Comparison of ENCODE assay signal across 8 cellular contexts in the genomic region with DNA sequence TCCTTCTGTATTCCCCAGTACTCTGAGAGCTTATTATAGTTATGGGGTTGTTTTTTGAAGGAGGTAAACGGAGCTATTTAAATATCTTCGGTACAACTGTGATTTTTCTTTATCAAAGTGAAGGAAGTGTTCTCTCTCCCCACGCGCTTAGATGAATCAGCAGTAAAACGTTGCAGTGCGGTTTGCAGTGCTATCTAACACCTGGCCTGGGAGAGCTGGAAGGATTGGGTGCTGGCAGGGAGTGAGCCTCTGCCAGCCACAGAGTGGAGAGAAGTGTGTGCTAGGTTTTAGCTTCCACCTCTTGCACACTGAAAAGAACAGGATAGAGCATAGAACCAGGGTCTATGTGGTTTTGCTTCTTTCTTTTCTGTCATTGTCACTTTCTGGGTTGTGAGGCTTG.
A peak's percentile ranks its signal among the peaks of the same experiment; 100 is the strongest.
DNase-seq lines count a peak whose midpoint lies in the region; ATAC-seq and TF ChIP-seq lines count a peak whose summit lies in the region.

No MANE protein-coding gene starts in this region.

- H3K27me3 ChIP-seq in brain microvascular endothelial cell (replicated peaks) (no peaks in the 10 kb centered on the region), muscle layer of duodenum (ENCODE audit: low read depth, low read length) (no peaks in the 10 kb centered on the region), subcutaneous abdominal adipose tissue (ENCODE audit: control insufficient read depth in 5 of 5, insufficient read depth in 4 of 5, low read length in 5 of 5) (no peaks in the 10 kb centered on the region)

- TF ChIP-seq CTCF in LNCaP clone FGC (IDR thresholded peaks at IDR 0.05; ENCODE audit: control insufficient read depth, extremely low read depth, insufficient read depth) (no peak), brain microvascular endothelial cell (IDR thresholded peaks at IDR 0.05; ENCODE audit: low read depth, low read length, missing control alignments) (no peak)

- peak; percentile 70 for ATAC-seq in GM21515 (IDR thresholded peaks at IDR 0.05; ENCODE audit: unreplicated experiment)
- ATAC-seq in HG03175 (IDR thresholded peaks at IDR 0.05; ENCODE audit: unreplicated experiment): no peak

- H3K36me3 ChIP-seq in brain microvascular endothelial cell (replicated peaks) (peaks cover 6% of the 10 kb centered on the region), muscle layer of duodenum (ENCODE audit: control insufficient read depth in 1 of 2, insufficient read depth in 2 of 2, low read length in 2 of 2) (peaks cover 5 to 6% of the 10 kb centered on the region in 2 donors), subcutaneous abdominal adipose tissue (ENCODE audit: control insufficient read depth in 5 of 5, insufficient read depth in 5 of 5, low read length in 5 of 5) (peaks cover 8 to 16% (median 15%) of the 10 kb centered on the region in 5 donors)

- DNase-seq in DMS 273 (lab: John Stamatoyannopoulos, UW; ENCODE audit: unreplicated experiment) (peak; percentile 96), LNCaP clone FGC (ENCODE audit: low read depth) (peak; percentile 43), T-helper 1 cell (peak in 3 of 5 donors; percentile 10 to 84 (median 14)), brain microvascular endothelial cell (peak; percentile 75)

- H3K4me3 ChIP-seq in LNCaP clone FGC (ENCODE audit: low read depth, low read length) (peak overlapping the region; percentile 1; the same call in 1 of the 2 replicates), brain microvascular endothelial cell (ENCODE audit: low read depth, low read length) (peak overlapping the region; percentile 1), muscle layer of duodenum (ENCODE audit: low read depth in 1 of 2, low read length in 2 of 2) (peak overlapping the region; percentile 28 to 39), subcutaneous abdominal adipose tissue (ENCODE audit: low read depth in 1 of 5, low read length in 5 of 5) (peak overlapping the region in 4 of 5 donors; percentile 28 to 48 (median 38))

- in situ Hi-C loops in brain microvascular endothelial cell (cut with HindIII; ENCODE audit: low pct_ligation_motif_present, low sequenced_read_pairs): no loop called here

- H3K9me3 ChIP-seq in muscle layer of duodenum (ENCODE audit: control insufficient read depth in 1 of 2, low read length in 2 of 2) (no peaks in the 10 kb centered on the region), subcutaneous abdominal adipose tissue (ENCODE audit: control insufficient read depth in 5 of 5, low read length in 5 of 5) (no peaks in the 10 kb centered on the region)

- H3K27ac ChIP-seq in brain microvascular endothelial cell (peak overlapping the region; percentile 53), muscle layer of duodenum (ENCODE audit: low read length) (no peak overlapping the region), subcutaneous abdominal adipose tissue (ENCODE audit: low read depth, low read length) (no peak overlapping the region)

- H3K4me1 ChIP-seq in muscle layer of duodenum (ENCODE audit: control insufficient read depth in 1 of 2, insufficient read depth in 2 of 2, low read length in 2 of 2) (no peaks in the 10 kb centered on the region), subcutaneous abdominal adipose tissue (ENCODE audit: control insufficient read depth in 5 of 5, insufficient read depth in 5 of 5, low read length in 5 of 5) (peaks cover 0 to 5% (median 0%) of the 10 kb centered on the region in 5 donors)

- H3K9ac ChIP-seq in subcutaneous abdominal adipose tissue (ENCODE audit: low read length in 5 of 5): peak overlapping the region in 1 of 5 donors; percentile 22

Comparison
In these comparisons a context has a peak if more than half of its experiments do, and no peak if none do; other contexts are left out.
1. DNase-seq: peak in every context shown above with its lines; median percentile 96 in DMS 273; 75 in brain microvascular endothelial cell; 43 in LNCaP clone FGC; 14 in T-helper 1 cell.